Comparison of ENCODE assay signal across 24 cellular contexts in genomic region chrX:23287191-23287764, GRCh38. TPM values are rescaled to one million over a fixed set of nuclear protein-coding genes. Genes with fewer than 3 reads are reported as not detected.
"Had no signal": no experiment of that assay in that cellular context is flagged by ENCODE, and none has a peak within 500 bp of the region (broad histone marks: within the 10 kb centered on the region; RNA-seq: fewer than 3 reads in every experiment).

No MANE protein-coding gene starts in this region.

- H3K27ac ChIP-seq: colonic mucosa, gastroesophageal sphincter, heart left ventricle, tibial artery had no signal

- DNase-seq: activated gamma-delta T cell treated with Interleukin-2 at 50 U/mL for 16 hours; activated T-cell treated with anti-CD3 and anti-CD28 coated beads, Interleukin-2, amount 50 U/mL, for 1 hour; aorta; central memory CD4-positive, alpha-beta T cell; colonic mucosa; effector memory CD8-positive, alpha-beta T cell; heart left ventricle; left ventricle myocardium superior; mammary epithelial cell; naive thymus-derived CD8-positive, alpha-beta T cell; small intestine; stimulated activated CD4-positive, alpha-beta T cell treated with anti-CD3 and anti-CD28 coated beads, Interleukin-2, amount 100 ng/mL, for 24 hours; stimulated activated naive CD8-positive, alpha-beta T cell treated with anti-CD3 and anti-CD28 coated beads, Interleukin-15, amount 100 ng/mL, for 72 hours; T-helper 1 cell; tibial artery had no signal

- H3K9me3 Mint-ChIP-seq: activated naive CD4-positive, alpha-beta T cell treated with anti-CD3 and anti-CD28 coated beads, Interleukin-2, amount 50 U/mL, for 24 hours; effector memory CD8-positive, alpha-beta T cell; mesothelial cell of epicardium; naive thymus-derived CD8-positive, alpha-beta T cell; stimulated activated effector memory CD8-positive, alpha-beta T cell treated with anti-CD3 and anti-CD28 coated beads, Interleukin-12 subunit alpha, Interleukin-12 subunit beta, amount 100 ng/mL, for 72 hours; WTC11 had no signal

- H3K36me3 Mint-ChIP-seq: activated naive CD4-positive, alpha-beta T cell treated with anti-CD3 and anti-CD28 coated beads, Interleukin-2, amount 50 U/mL, for 24 hours; mesothelial cell of epicardium; naive thymus-derived CD8-positive, alpha-beta T cell; stimulated activated effector memory CD8-positive, alpha-beta T cell treated with anti-CD3 and anti-CD28 coated beads, Interleukin-12 subunit alpha, Interleukin-12 subunit beta, amount 100 ng/mL, for 72 hours; WTC11 had no signal

- ATAC-seq: effector memory CD8-positive, alpha-beta T cell; gastroesophageal sphincter; heart left ventricle; left ventricle myocardium superior; naive thymus-derived CD8-positive, alpha-beta T cell; sciatic nerve; stimulated activated effector memory CD8-positive, alpha-beta T cell treated with anti-CD3 and anti-CD28 coated beads, Interleukin-12 subunit alpha, Interleukin-12 subunit beta, amount 100 ng/mL, for 72 hours; stimulated activated naive CD8-positive, alpha-beta T cell treated with anti-CD3 and anti-CD28 coated beads, Interleukin-15, amount 100 ng/mL, for 72 hours; WTC11 had no signal

- H3K27me3 ChIP-seq: colonic mucosa, gastroesophageal sphincter, tibial artery had no signal

- H3K27me3 Mint-ChIP-seq: activated naive CD4-positive, alpha-beta T cell treated with anti-CD3 and anti-CD28 coated beads, Interleukin-2, amount 50 U/mL, for 24 hours; effector memory CD8-positive, alpha-beta T cell; naive thymus-derived CD8-positive, alpha-beta T cell; stimulated activated naive CD8-positive, alpha-beta T cell treated with anti-CD3 and anti-CD28 coated beads, Interleukin-15, amount 100 ng/mL, for 72 hours had no signal

- H3K27ac Mint-ChIP-seq: activated naive CD4-positive, alpha-beta T cell treated with anti-CD3 and anti-CD28 coated beads, Interleukin-2, amount 50 U/mL, for 24 hours; effector memory CD8-positive, alpha-beta T cell; mesothelial cell of epicardium; naive thymus-derived CD8-positive, alpha-beta T cell; stimulated activated effector memory CD8-positive, alpha-beta T cell treated with anti-CD3 and anti-CD28 coated beads, Interleukin-12 subunit alpha, Interleukin-12 subunit beta, amount 100 ng/mL, for 72 hours; stimulated activated naive CD8-positive, alpha-beta T cell treated with anti-CD3 and anti-CD28 coated beads, Interleukin-15, amount 100 ng/mL, for 72 hours; WTC11 had no signal

- H3K4me3 Mint-ChIP-seq: activated naive CD4-positive, alpha-beta T cell treated with anti-CD3 and anti-CD28 coated beads, Interleukin-2, amount 50 U/mL, for 24 hours; effector memory CD8-positive, alpha-beta T cell; mesothelial cell of epicardium; naive thymus-derived CD8-positive, alpha-beta T cell; stimulated activated effector memory CD8-positive, alpha-beta T cell treated with anti-CD3 and anti-CD28 coated beads, Interleukin-12 subunit alpha, Interleukin-12 subunit beta, amount 100 ng/mL, for 72 hours; stimulated activated naive CD8-positive, alpha-beta T cell treated with anti-CD3 and anti-CD28 coated beads, Interleukin-15, amount 100 ng/mL, for 72 hours; WTC11 had no signal

- H3K4me1 ChIP-seq: colonic mucosa, gastroesophageal sphincter, heart left ventricle, tibial artery had no signal

- H3K4me1 Mint-ChIP-seq: activated naive CD4-positive, alpha-beta T cell treated with anti-CD3 and anti-CD28 coated beads, Interleukin-2, amount 50 U/mL, for 24 hours; naive thymus-derived CD8-positive, alpha-beta T cell; stimulated activated effector memory CD8-positive, alpha-beta T cell treated with anti-CD3 and anti-CD28 coated beads, Interleukin-12 subunit alpha, Interleukin-12 subunit beta, amount 100 ng/mL, for 72 hours; stimulated activated naive CD8-positive, alpha-beta T cell treated with anti-CD3 and anti-CD28 coated beads, Interleukin-15, amount 100 ng/mL, for 72 hours had no signal

- H3K36me3 ChIP-seq: colonic mucosa, gastroesophageal sphincter, heart left ventricle, tibial artery had no signal

- H3K9me3 ChIP-seq: colonic mucosa, gastroesophageal sphincter, heart left ventricle, tibial artery had no signal

- H3K4me3 ChIP-seq: colonic mucosa, dorsolateral prefrontal cortex, gastroesophageal sphincter, heart left ventricle, tibial artery had no signal

RNA-seq across cellular contexts. Expression of gene PTCHD1, which starts 47.4 kb away (rescaled TPM):
- total RNA-seq: mammary epithelial cell; naive thymus-derived CD8-positive, alpha-beta T cell; osteoblast; pulmonary artery endothelial cell had no signal
- polyA plus RNA-seq: mammary epithelial cell; naive thymus-derived CD8-positive, alpha-beta T cell had no signal
